In the genomic region with DNA sequence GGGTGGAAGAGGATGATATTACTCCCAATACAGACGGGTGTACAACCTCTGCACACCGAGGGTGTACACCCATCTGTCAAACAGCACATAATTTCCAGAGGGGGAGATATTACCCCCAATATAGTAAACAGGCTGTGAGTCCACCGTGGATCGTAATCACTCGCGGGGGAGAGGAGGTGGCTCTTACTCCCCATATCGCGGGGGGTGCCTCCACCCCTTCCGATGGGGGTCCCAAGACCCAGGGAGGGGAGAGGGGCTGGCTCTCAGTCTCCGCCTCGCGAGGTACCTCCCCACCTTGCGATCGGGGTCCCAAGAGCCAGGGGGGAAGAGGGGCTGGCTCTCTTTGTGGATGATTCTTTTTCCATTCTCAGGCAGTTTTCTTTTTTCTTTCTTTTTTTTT, we compare ENCODE assay signal across 10 cellular contexts. TPM values are rescaled to one million over a fixed set of nuclear protein-coding genes. Genes with fewer than 3 reads are reported as not detected.
A peak's percentile ranks its signal among the peaks of the same experiment; 100 is the strongest.
DNase-seq lines count a peak whose midpoint lies in the region; ATAC-seq and TF ChIP-seq lines count a peak whose summit lies in the region.
"Not testable (repeated sequence)": the region's sequence is repeated elsewhere in the genome, so short reads cannot be mapped to it uniquely, and the experiment has no call there.
"Had no signal": no experiment of that assay in that cellular context is flagged by ENCODE, and none has a peak within 500 bp of the region (broad histone marks: within the 10 kb centered on the region; RNA-seq: fewer than 3 reads in every experiment).

No MANE protein-coding gene starts in this region.

- not testable (repeated sequence) for H3K36me3 Mint-ChIP-seq in activated CD8-positive, alpha-beta T cell treated with anti-CD3 and anti-CD28 coated beads, Interleukin-2, amount 10 ng/mL, durations not matched to agents 7 days and 5 days (ENCODE audit: low read depth); stimulated activated effector memory CD8-positive, alpha-beta T cell treated with anti-CD3 and anti-CD28 coated beads, Interleukin-12 subunit alpha, Interleukin-12 subunit beta, amount 100 ng/mL, for 72 hours

- H3K4me1 Mint-ChIP-seq in activated CD8-positive, alpha-beta T cell treated with anti-CD3 and anti-CD28 coated beads, Interleukin-2, amount 10 ng/mL, durations not matched to agents 7 days and 5 days (ENCODE audit: low read depth); stimulated activated effector memory CD8-positive, alpha-beta T cell treated with anti-CD3 and anti-CD28 coated beads, Interleukin-12 subunit alpha, Interleukin-12 subunit beta, amount 100 ng/mL, for 72 hours: not testable (repeated sequence)

- not testable (repeated sequence) for H3K27ac Mint-ChIP-seq in activated CD8-positive, alpha-beta T cell treated with anti-CD3 and anti-CD28 coated beads, Interleukin-2, amount 10 ng/mL, durations not matched to agents 7 days and 5 days; stimulated activated effector memory CD8-positive, alpha-beta T cell treated with anti-CD3 and anti-CD28 coated beads, Interleukin-12 subunit alpha, Interleukin-12 subunit beta, amount 100 ng/mL, for 72 hours

- not testable (repeated sequence) for H3K9me3 Mint-ChIP-seq in activated CD8-positive, alpha-beta T cell treated with anti-CD3 and anti-CD28 coated beads, Interleukin-2, amount 10 ng/mL, durations not matched to agents 7 days and 5 days (ENCODE audit: insufficient read depth); stimulated activated effector memory CD8-positive, alpha-beta T cell treated with anti-CD3 and anti-CD28 coated beads, Interleukin-12 subunit alpha, Interleukin-12 subunit beta, amount 100 ng/mL, for 72 hours

- H3K4me1 ChIP-seq in SK-N-SH (ENCODE audit: control insufficient read depth in 1 of 2, insufficient read depth in 2 of 2, low read depth in 1 of 2, low read length in 1 of 2): not testable (repeated sequence)

- not testable (repeated sequence) for H3K4me3 ChIP-seq in SK-N-SH (ENCODE audit: low read depth in 2 of 2, low read length in 1 of 2); coronary artery

- POLR2A ChIA-PET in SK-N-SH (lab: Yijun Ruan, JAX); activated CD8-positive, alpha-beta T cell treated with anti-CD3 and anti-CD28 coated beads, Interleukin-2, amount 10 ng/mL, durations not matched to agents 7 days and 5 days (lab: Charles Lee): not testable (repeated sequence)

- H4K20me1 ChIP-seq in SK-N-SH (ENCODE audit: insufficient read depth): not testable (repeated sequence)

- CTCF ChIA-PET in SK-N-SH (lab: Yijun Ruan, JAX); activated CD8-positive, alpha-beta T cell treated with anti-CD3 and anti-CD28 coated beads, Interleukin-2, amount 10 ng/mL, durations not matched to agents 7 days and 5 days (lab: Charles Lee): not testable (repeated sequence)

- H3K4me3 Mint-ChIP-seq in activated CD8-positive, alpha-beta T cell treated with anti-CD3 and anti-CD28 coated beads, Interleukin-2, amount 10 ng/mL, durations not matched to agents 7 days and 5 days; stimulated activated effector memory CD8-positive, alpha-beta T cell treated with anti-CD3 and anti-CD28 coated beads, Interleukin-12 subunit alpha, Interleukin-12 subunit beta, amount 100 ng/mL, for 72 hours: not testable (repeated sequence)

- not testable (repeated sequence) for H3K4me2 ChIP-seq in SK-N-SH

- peaks cover 19% of the 10 kb centered on the region for H3K27me3 Mint-ChIP-seq in activated CD8-positive, alpha-beta T cell treated with anti-CD3 and anti-CD28 coated beads, Interleukin-2, amount 10 ng/mL, durations not matched to agents 7 days and 5 days (ENCODE audit: low read depth)

- H3K9me2 ChIP-seq in SK-N-SH: not testable (repeated sequence)

- not testable (repeated sequence) for H3K79me2 ChIP-seq in SK-N-SH (ENCODE audit: insufficient read depth)

- H3K27ac ChIP-seq in SK-N-SH (ENCODE audit: low read depth in 2 of 2, low read length in 1 of 2); coronary artery: not testable (repeated sequence)

- DNase-seq in GM10266 (ENCODE audit: extremely low spot score) (peak; percentile 1), SK-N-SH (peak; percentile 4), coronary artery (ENCODE audit: low spot score) (peak; percentile 33), islet precursor cell (peak; percentile 25)
- not testable (repeated sequence) for DNase-seq in activated CD8-positive, alpha-beta T cell treated with anti-CD3 and anti-CD28 coated beads, Interleukin-2, amount 10 ng/mL, durations not matched to agents 7 days and 5 days; stimulated activated effector memory CD8-positive, alpha-beta T cell treated with anti-CD3 and anti-CD28 coated beads, Interleukin-12 subunit alpha, Interleukin-12 subunit beta, amount 100 ng/mL, for 72 hours (ENCODE audit: low spot score in 2 of 2)

- H3K36me3 ChIP-seq in SK-N-SH (replicated peaks in 1 of 2; ENCODE audit: control insufficient read depth in 1 of 2, insufficient read depth in 2 of 2, low read length in 1 of 2): not testable (repeated sequence)

- WGBS in SK-N-SH (ENCODE audit: low lambda C conversion rate): 25% methylated on average over 9 of the region's 14 CpGs

- H2AFZ ChIP-seq in SK-N-SH (ENCODE audit: low read depth): not testable (repeated sequence)

- H3K9ac ChIP-seq in SK-N-SH: not testable (repeated sequence)

- TF ChIP-seq RAD21 in SK-N-SH (IDR thresholded peaks at IDR 0.05; ENCODE audit: low read length): not testable (repeated sequence)

- TF ChIP-seq CTCF in GM10266 (IDR thresholded peaks at IDR 0.05; ENCODE audit: control insufficient read depth, insufficient read depth, low read depth, missing control alignments); SK-N-SH (IDR thresholded peaks at IDR 0.05); coronary artery (IDR thresholded peaks at IDR 0.05): not testable (repeated sequence)

- ATAC-seq in activated CD8-positive, alpha-beta T cell treated with anti-CD3 and anti-CD28 coated beads, Interleukin-2, amount 10 ng/mL, durations not matched to agents 7 days and 5 days: peak; percentile 37
- ATAC-seq in stimulated activated effector memory CD8-positive, alpha-beta T cell treated with anti-CD3 and anti-CD28 coated beads, Interleukin-12 subunit alpha, Interleukin-12 subunit beta, amount 100 ng/mL, for 72 hours: peak; percentile 17

- not testable (repeated sequence) for H3K9me3 ChIP-seq in SK-N-SH

- H3K27me3 ChIP-seq in SK-N-SH (ENCODE audit: insufficient read depth): peaks cover 14% of the 10 kb centered on the region; the same call in 1 of the 2 replicates

- not testable (repeated sequence) for TF ChIP-seq EP300 in SK-N-SH (IDR thresholded peaks at IDR 0.05; ENCODE audit: borderline replicate concordance in 1 of 2, low read depth in 1 of 2, low read length in 1 of 2)

- not testable (repeated sequence) for H3F3A ChIP-seq in SK-N-SH (replicated peaks; ENCODE audit: insufficient read depth)

RNA-seq across cellular contexts. Expression of gene FOXD4L1, which starts 13.4 kb away (rescaled TPM):
- 0.10 and 0.13 TPM in 2 replicates for polyA plus RNA-seq in SK-N-SH (2012; rRNA removed)
- polyA plus RNA-seq in SK-N-SH (2012; cell fraction: cytosol; rRNA removed): 0.04 TPM in 2 replicates
- polyA plus RNA-seq in SK-N-SH (2012; cell fraction: nucleus; rRNA removed): 0.24 and 0.28 TPM in 2 replicates
- total RNA-seq in activated CD8-positive, alpha-beta T cell treated with anti-CD3 and anti-CD28 coated beads, Interleukin-2, amount 10 ng/mL, durations not matched to agents 7 days and 5 days: under 1 TPM; 0.21 to 0.29 TPM
- total RNA-seq: CD4-positive, alpha-beta T cell; G401 had no signal
- polyA plus RNA-seq: CD14-positive monocyte; CD8-positive, alpha-beta memory T cell had no signal
